8 cellular contexts compared by ENCODE assay signal in genomic region chr15:45199136-45199810, GRCh38. TPM values are rescaled to one million over a fixed set of nuclear protein-coding genes. Genes with fewer than 3 reads are reported as not detected.
DNase-seq lines count a peak whose midpoint lies in the region; ATAC-seq and TF ChIP-seq lines count a peak whose summit lies in the region.

No MANE protein-coding gene starts in this region.

- DNase-seq in GM12864 (ENCODE audit: low read depth) (peak; percentile 38), LHCN-M2 (ENCODE audit: low read depth) (peak; percentile 15), fibroblast of pulmonary artery (ENCODE audit: low read depth) (no peak), osteoblast (ENCODE audit: insufficient read length, low spot score, missing footprints) (no peak), GOT3 (lab: John Stamatoyannopoulos, UW) (no peak)

- peak overlapping the region; percentile 41 for H3K27ac ChIP-seq in osteoblast (ENCODE audit: low read depth, low read length)

- peak overlapping the region; percentile 79 for H3K4me3 ChIP-seq in GM12864 (ENCODE audit: low read depth, low read length)
- peak overlapping the region; percentile 85 for H3K4me3 ChIP-seq in WI38 (ENCODE audit: low read depth, low read length)
- peak overlapping the region; percentile 87 for H3K4me3 ChIP-seq in fibroblast of pulmonary artery (replicated peaks; ENCODE audit: low read depth, low read length)
- peak overlapping the region; percentile 71 for H3K4me3 ChIP-seq in osteoblast (ENCODE audit: insufficient read depth, low read length)

- peaks cover 20% of the 10 kb centered on the region for H3K4me1 ChIP-seq in osteoblast (ENCODE audit: insufficient read depth, low read length)

- no peaks in the 10 kb centered on the region for H3K36me3 ChIP-seq in osteoblast (ENCODE audit: insufficient read depth, low read length)

- H3K27me3 ChIP-seq in osteoblast (ENCODE audit: insufficient read depth, low read length) = no peaks in the 10 kb centered on the region

- H4K20me1 ChIP-seq in osteoblast (ENCODE audit: insufficient read depth, low read length) = no peaks in the 10 kb centered on the region

- ATAC-seq in GM21619 (IDR thresholded peaks at IDR 0.05; ENCODE audit: unreplicated experiment) (peak; percentile 6), HG02885 (IDR thresholded peaks at IDR 0.05; ENCODE audit: poor library complexity, unreplicated experiment) (no peak)

- H3K9me3 ChIP-seq in osteoblast (ENCODE audit: low read depth, low read length) = no peaks in the 10 kb centered on the region

- H2AFZ ChIP-seq in osteoblast (ENCODE audit: low read length) = peak overlapping the region; percentile 68

- H3K4me2 ChIP-seq in osteoblast (ENCODE audit: insufficient read depth, low read length) = peak overlapping the region; percentile 97

- TF ChIP-seq CTCF in GM12864 (IDR thresholded peaks at IDR 0.05; ENCODE audit: low read depth, low read length, missing control alignments) (no peak), WI38 (IDR thresholded peaks at IDR 0.05; ENCODE audit: low read depth, low read length) (no peak), fibroblast of pulmonary artery (IDR thresholded peaks at IDR 0.05; ENCODE audit: low read length, missing control alignments) (no peak), osteoblast (IDR thresholded peaks at IDR 0.05; ENCODE audit: extremely low read depth, low read depth, low read length) (no peak)

- H3K79me2 ChIP-seq in osteoblast (ENCODE audit: insufficient read depth, low read length) = no peaks in the 10 kb centered on the region

RNA-seq across cellular contexts. Expression of gene SHF, which starts 11.5 kb away (rescaled TPM):
- total RNA-seq in LHCN-M2 (2014; rRNA removed) (8.8 and 14.2 TPM in 2 replicates), osteoblast (3.3 and 4.1 TPM in 2 replicates)
- polyA plus RNA-seq in LHCN-M2 (2012) = 10.1 TPM

RNA-seq across cellular contexts. Expression of gene SLC28A2, which starts 52.8 kb away (rescaled TPM):
- total RNA-seq in LHCN-M2 (2014; rRNA removed) (not detected in 2 replicates), osteoblast (not detected in 2 replicates)
- polyA plus RNA-seq in LHCN-M2 (2012) = 0.04 TPM

Comparison
In these comparisons a context has a peak if more than half of its experiments do, and no peak if none do; other contexts are left out.
1. DNase-seq: peak in GM12864 (single experiment) and LHCN-M2 (single experiment); none in fibroblast of pulmonary artery (single experiment), osteoblast (single experiment) and GOT3 (single experiment).
2. Peak in every context shown above with its lines, with median percentiles within 50 percentile points of each other: H3K4me3 ChIP-seq.